Comparison of ENCODE assay signal across 9 cellular contexts in the genomic region with DNA sequence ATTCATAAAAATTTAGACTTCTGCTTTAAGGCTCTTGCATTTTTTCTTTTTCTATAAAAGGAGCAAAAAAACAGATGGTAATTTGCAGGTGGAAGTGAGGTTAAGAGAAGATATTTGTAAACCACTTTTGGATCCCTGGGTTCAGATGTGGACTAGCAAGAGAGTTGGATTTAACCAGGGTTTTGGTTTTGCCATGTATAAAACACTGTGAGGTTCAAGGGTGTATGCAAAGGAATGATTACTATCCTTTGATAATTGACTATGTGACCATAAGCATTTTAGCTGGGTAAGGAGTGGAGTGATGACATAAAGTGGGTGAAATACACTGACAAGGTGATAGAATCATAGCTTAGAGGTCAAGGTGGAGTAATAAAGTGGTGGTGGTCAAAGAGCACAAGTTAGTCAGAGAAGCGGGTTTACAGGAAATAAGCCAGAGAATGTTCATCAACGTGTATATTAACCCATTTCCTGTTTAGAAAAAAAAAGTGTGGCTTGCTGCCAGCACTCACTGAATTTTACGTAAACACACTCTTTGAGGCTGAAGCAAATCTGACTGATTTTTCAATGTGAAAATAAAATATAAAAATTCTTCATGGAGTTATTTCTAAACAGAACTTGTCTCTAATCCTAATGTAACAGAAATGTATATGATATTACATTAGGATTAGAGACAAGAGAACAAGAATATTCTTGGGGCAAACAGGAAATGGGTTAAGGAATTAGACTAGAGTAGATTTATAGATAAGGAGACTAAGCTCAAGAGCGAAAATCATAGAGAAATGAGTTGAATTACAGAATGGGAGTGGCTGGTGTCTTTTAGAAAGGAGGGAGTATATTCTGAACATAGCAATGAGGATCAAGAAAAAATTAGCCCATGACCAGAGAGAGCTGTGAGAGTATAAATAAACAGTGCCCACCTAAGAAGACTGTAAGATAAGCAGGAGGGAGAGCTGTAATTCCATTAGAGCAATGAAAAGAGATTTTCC.
DNase-seq lines count a peak whose midpoint lies in the region; ATAC-seq and TF ChIP-seq lines count a peak whose summit lies in the region.
"Had no signal": no experiment of that assay in that cellular context is flagged by ENCODE, and none has a peak within 500 bp of the region (broad histone marks: within the 10 kb centered on the region; RNA-seq: fewer than 3 reads in every experiment).

No MANE protein-coding gene starts in this region.

- H3K4me3 Mint-ChIP-seq in CD4-positive, CD25-positive, alpha-beta regulatory T cell: peak overlapping the region; percentile 45 to 59 (median 48)
- H3K4me3 Mint-ChIP-seq in activated CD4-positive, alpha-beta memory T cell treated with anti-CD3 and anti-CD28 coated beads, Interleukin-2, amount 10 ng/mL, durations not matched to agents 7 days and 5 days: peak overlapping the region; percentile 16

- peaks cover 0 to 2% of the 10 kb centered on the region in 2 experiments for H3K9me3 ChIP-seq in CD4-positive, CD25-positive, alpha-beta regulatory T cell (ENCODE audit: control insufficient read depth in 2 of 2, low read length in 2 of 2)
- peaks cover 0 to 6% (median 0%) of the 10 kb centered on the region in 3 donors for H3K9me3 ChIP-seq in gastroesophageal sphincter

- CTCF ChIA-PET in activated CD4-positive, alpha-beta memory T cell treated with anti-CD3 and anti-CD28 coated beads, Interleukin-2, amount 10 ng/mL, durations not matched to agents 7 days and 5 days (lab: Charles Lee): interaction anchor here (1.1 to 1.6 kb wide), 2 partner anchors 89 to 106 kb away, joined by 7 to 9 read pairs; a partner anchor contains a TSS

- DNase-seq in CD4-positive, CD25-positive, alpha-beta regulatory T cell: peak; percentile 2 to 81 (median 73)
- peak; percentile 36 for DNase-seq in activated CD4-positive, alpha-beta memory T cell treated with anti-CD3 and anti-CD28 coated beads, Interleukin-2, amount 10 ng/mL, durations not matched to agents 7 days and 5 days
- DNase-seq in lung microvascular endothelial cell (ENCODE audit: low read depth in 2 of 2): peak; percentile 83 to 93
- no peak for DNase-seq in DMS 273 (lab: John Stamatoyannopoulos, UW; ENCODE audit: unreplicated experiment)
- DNase-seq in superior temporal gyrus (ENCODE audit: extremely low spot score): no peak

- POLR2A ChIA-PET in activated CD4-positive, alpha-beta memory T cell treated with anti-CD3 and anti-CD28 coated beads, Interleukin-2, amount 10 ng/mL, durations not matched to agents 7 days and 5 days (lab: Charles Lee): interaction anchor here (0.9 to 1.5 kb wide), 7 partner anchors 9 to 138 kb away, joined by 3 to 6 read pairs (median 3); a partner anchor contains a TSS

- H3K4me1 ChIP-seq in CD4-positive, CD25-positive, alpha-beta regulatory T cell (ENCODE audit: control insufficient read depth, insufficient read depth, low read length, poor library complexity, severe bottlenecking): peaks cover 23% of the 10 kb centered on the region
- H3K4me1 ChIP-seq in gastroesophageal sphincter: no peaks in the 10 kb centered on the region

- no peaks in the 10 kb centered on the region for H3K36me3 ChIP-seq in CD4-positive, CD25-positive, alpha-beta regulatory T cell (ENCODE audit: control insufficient read depth, insufficient read depth, low read length)
- H3K36me3 ChIP-seq in gastroesophageal sphincter: no peaks in the 10 kb centered on the region

- peaks cover 1 to 25% (median 16%) of the 10 kb centered on the region in 7 donors for H3K9me3 Mint-ChIP-seq in CD4-positive, CD25-positive, alpha-beta regulatory T cell
- peaks cover 5% of the 10 kb centered on the region for H3K9me3 Mint-ChIP-seq in activated CD4-positive, alpha-beta memory T cell treated with anti-CD3 and anti-CD28 coated beads, Interleukin-2, amount 10 ng/mL, durations not matched to agents 7 days and 5 days

- ATAC-seq in CD4-positive, CD25-positive, alpha-beta regulatory T cell (ENCODE audit: low read depth in 2 of 2): peak; percentile 70
- ATAC-seq in GM19324 (IDR thresholded peaks at IDR 0.05; ENCODE audit: low FRiP score, unreplicated experiment) (peak; percentile 92), HG03442 (IDR thresholded peaks at IDR 0.05; ENCODE audit: unreplicated experiment) (peak; percentile 86), gastroesophageal sphincter (no peak)
- ATAC-seq: K562 had no signal

- TF ChIP-seq CTCF in gastroesophageal sphincter (IDR thresholded peaks at IDR 0.05): no peak

- H3K27me3 ChIP-seq in CD4-positive, CD25-positive, alpha-beta regulatory T cell (ENCODE audit: control insufficient read depth, insufficient read depth, low read length): no peaks in the 10 kb centered on the region
- H3K27me3 ChIP-seq in gastroesophageal sphincter: no peaks in the 10 kb centered on the region

- TF ChIP-seq EP300 in gastroesophageal sphincter (IDR thresholded peaks at IDR 0.05): no peak

- H3K4me1 Mint-ChIP-seq in CD4-positive, CD25-positive, alpha-beta regulatory T cell: peaks cover 20 to 39% (median 28%) of the 10 kb centered on the region in 4 donors
- H3K4me1 Mint-ChIP-seq in activated CD4-positive, alpha-beta memory T cell treated with anti-CD3 and anti-CD28 coated beads, Interleukin-2, amount 10 ng/mL, durations not matched to agents 7 days and 5 days: peaks cover 25% of the 10 kb centered on the region

- peak overlapping the region; percentile 65 for H3K4me3 ChIP-seq in CD4-positive, CD25-positive, alpha-beta regulatory T cell (ENCODE audit: low read depth, low read length)
- H3K4me3 ChIP-seq in gastroesophageal sphincter: no peak overlapping the region
- H3K4me3 ChIP-seq: K562 had no signal

- peaks cover 5% of the 10 kb centered on the region for H3K36me3 Mint-ChIP-seq in CD4-positive, CD25-positive, alpha-beta regulatory T cell
- H3K36me3 Mint-ChIP-seq in activated CD4-positive, alpha-beta memory T cell treated with anti-CD3 and anti-CD28 coated beads, Interleukin-2, amount 10 ng/mL, durations not matched to agents 7 days and 5 days (ENCODE audit: low read depth): peaks cover 9% of the 10 kb centered on the region

- no peaks in the 10 kb centered on the region for H3K27me3 Mint-ChIP-seq in CD4-positive, CD25-positive, alpha-beta regulatory T cell
- no peaks in the 10 kb centered on the region for H3K27me3 Mint-ChIP-seq in activated CD4-positive, alpha-beta memory T cell treated with anti-CD3 and anti-CD28 coated beads, Interleukin-2, amount 10 ng/mL, durations not matched to agents 7 days and 5 days

- peak overlapping the region; percentile 60 for H3K27ac ChIP-seq in CD4-positive, CD25-positive, alpha-beta regulatory T cell (ENCODE audit: insufficient read depth, low read length, poor library complexity, severe bottlenecking)
- no peak overlapping the region for H3K27ac ChIP-seq in gastroesophageal sphincter

- 8 to 18% methylated on average over 4 of the region's 4 CpGs for WGBS in gastroesophageal sphincter (ENCODE audit: low coverage in 1 of 2), 2 donors

- H3K27ac Mint-ChIP-seq in CD4-positive, CD25-positive, alpha-beta regulatory T cell: peak overlapping the region; percentile 63 to 93 (median 77)
- peak overlapping the region; percentile 89 for H3K27ac Mint-ChIP-seq in activated CD4-positive, alpha-beta memory T cell treated with anti-CD3 and anti-CD28 coated beads, Interleukin-2, amount 10 ng/mL, durations not matched to agents 7 days and 5 days

- no peak for TF ChIP-seq POLR2A in gastroesophageal sphincter (IDR thresholded peaks at IDR 0.05)

Comparison
In these comparisons a context has a peak if more than half of its experiments do, and no peak if none do; other contexts are left out.
1. DNase-seq: peak in CD4-positive, CD25-positive, alpha-beta regulatory T cell (3 of 3), activated CD4-positive, alpha-beta memory T cell treated with anti-CD3 and anti-CD28 coated beads, Interleukin-2, amount 10 ng/mL, durations not matched to agents 7 days and 5 days (single experiment) and lung microvascular endothelial cell (2 of 2); none in DMS 273 (single experiment) and superior temporal gyrus (single experiment).